Comparison of ENCODE assay signal across 8 cellular contexts in the genomic region with DNA sequence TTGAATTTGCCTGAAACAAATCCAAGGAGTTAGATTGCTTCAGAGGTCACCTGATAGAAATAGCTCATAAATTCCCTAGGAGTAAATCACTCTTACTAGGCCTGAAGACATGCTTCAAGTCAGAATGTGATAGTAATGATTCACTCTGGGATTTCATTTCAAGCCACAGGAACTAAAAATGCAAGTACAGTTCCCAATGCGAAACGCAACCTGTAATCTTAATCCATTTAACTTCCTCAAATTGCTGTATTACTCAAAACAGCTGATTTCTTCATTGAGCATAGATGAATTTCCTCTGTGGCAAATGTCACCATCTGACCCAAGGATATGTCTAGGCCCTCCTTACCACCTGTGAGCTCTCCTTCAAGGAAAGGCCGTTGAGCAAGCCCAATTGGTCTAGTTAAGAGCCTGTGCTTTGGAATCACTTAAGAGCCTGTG. TPM values are rescaled to one million over a fixed set of nuclear protein-coding genes. Genes with fewer than 3 reads are reported as not detected.
DNase-seq lines count a peak whose midpoint lies in the region; ATAC-seq and TF ChIP-seq lines count a peak whose summit lies in the region.

No MANE protein-coding gene starts in this region.

- DNase-seq in activated B cell treated with CpG ODN at 0.5 μM for 24 hours (no peak), left colon (no peak), NCI-H748 (lab: John Stamatoyannopoulos, UW; ENCODE audit: unreplicated experiment) (no peak)
- DNase-seq in activated naive CD4-positive, alpha-beta T cell treated with Interleukin-2 at 50 U/mL for 16 hours, result no peak

- H3K79me2 ChIP-seq in ACC112 (ENCODE audit: control insufficient read depth, insufficient read depth, low read length, unreplicated experiment), result no peaks in the 10 kb centered on the region

- H3K27ac Mint-ChIP-seq in activated B cell treated with CpG ODN at 0.5 μM for 24 hours, result no peak overlapping the region
- H3K27ac Mint-ChIP-seq in stimulated activated memory B cell treated with anti-CD40 and anti-IgM and Interleukin-4, amounts not matched to agents 10 μg/mL and 1 μg/mL and 100 μg/mL, for 72 hours, result no peak overlapping the region

- TF ChIP-seq CTCF in activated B cell treated with CpG ODN at 0.5 μM for 24 hours (IDR thresholded peaks at IDR 0.05), result no peak

- no peak overlapping the region for H3K4me3 ChIP-seq in ACC112 (ENCODE audit: low read depth, low read length)

- H2AFZ ChIP-seq in ACC112 (ENCODE audit: low read length, unreplicated experiment), result peak overlapping the region; percentile 20

- no peaks in the 10 kb centered on the region for H3K36me3 Mint-ChIP-seq in activated B cell treated with CpG ODN at 0.5 μM for 24 hours (ENCODE audit: low read depth)
- no peaks in the 10 kb centered on the region for H3K36me3 Mint-ChIP-seq in stimulated activated memory B cell treated with anti-CD40 and anti-IgM and Interleukin-4, amounts not matched to agents 10 μg/mL and 1 μg/mL and 100 μg/mL, for 72 hours

- H3K4me3 Mint-ChIP-seq in activated B cell treated with CpG ODN at 0.5 μM for 24 hours, result no peak overlapping the region
- no peak overlapping the region for H3K4me3 Mint-ChIP-seq in stimulated activated memory B cell treated with anti-CD40 and anti-IgM and Interleukin-4, amounts not matched to agents 10 μg/mL and 1 μg/mL and 100 μg/mL, for 72 hours

- H3K27me3 Mint-ChIP-seq in activated B cell treated with CpG ODN at 0.5 μM for 24 hours, result peaks cover 4% of the 10 kb centered on the region
- H3K27me3 Mint-ChIP-seq in stimulated activated memory B cell treated with anti-CD40 and anti-IgM and Interleukin-4, amounts not matched to agents 10 μg/mL and 1 μg/mL and 100 μg/mL, for 72 hours, result peaks cover 11% of the 10 kb centered on the region

- no peaks in the 10 kb centered on the region for H3K36me3 ChIP-seq in ACC112 (ENCODE audit: insufficient read depth, low read length)

- intact Hi-C loops in activated B cell treated with CpG ODN at 0.5 μM for 24 hours (cut with micrococcal nuclease) (loop anchor here (2.0 kb wide), 1 partner anchor 32 kb away; a partner anchor contains a TSS), left colon (cut with DNase I, micrococcal nuclease) (no loop called here)

- peak overlapping the region; percentile 70 for H3K27ac ChIP-seq in ACC112 (ENCODE audit: low read depth, low read length)

- H3K4me1 Mint-ChIP-seq in activated B cell treated with CpG ODN at 0.5 μM for 24 hours, result peaks cover 4% of the 10 kb centered on the region
- peaks cover 6% of the 10 kb centered on the region for H3K4me1 Mint-ChIP-seq in stimulated activated memory B cell treated with anti-CD40 and anti-IgM and Interleukin-4, amounts not matched to agents 10 μg/mL and 1 μg/mL and 100 μg/mL, for 72 hours

- CTCF ChIA-PET in activated B cell treated with CpG ODN at 0.5 μM for 24 hours (lab: Charles Lee), result interaction anchor here (0.6 to 0.8 kb wide), 2 partner anchors 20 to 40 kb away, joined by 3 read pairs; no protein-coding TSS in a partner anchor

- no peaks in the 10 kb centered on the region for H3K27me3 ChIP-seq in ACC112 (ENCODE audit: insufficient read depth, low read length)

- POLR2A ChIA-PET in activated B cell treated with CpG ODN at 0.5 μM for 24 hours (lab: Charles Lee), result no interaction called here

- H3K9me3 Mint-ChIP-seq in activated B cell treated with CpG ODN at 0.5 μM for 24 hours, result no peaks in the 10 kb centered on the region
- no peaks in the 10 kb centered on the region for H3K9me3 Mint-ChIP-seq in stimulated activated memory B cell treated with anti-CD40 and anti-IgM and Interleukin-4, amounts not matched to agents 10 μg/mL and 1 μg/mL and 100 μg/mL, for 72 hours

- H3K4me1 ChIP-seq in ACC112 (ENCODE audit: control insufficient read depth, insufficient read depth, low read length, unreplicated experiment), result peaks cover 15% of the 10 kb centered on the region

- peak; percentile 81 for ATAC-seq in GM19025 (IDR thresholded peaks at IDR 0.05; ENCODE audit: low read depth, unreplicated experiment)
- ATAC-seq in HG03159 (IDR thresholded peaks at IDR 0.05; ENCODE audit: unreplicated experiment), result peak; percentile 88
- peak; percentile 40 for ATAC-seq in activated B cell treated with CpG ODN at 0.5 μM for 24 hours (ENCODE audit: low read depth)
- peak; percentile 89 for ATAC-seq in stimulated activated memory B cell treated with anti-CD40 and anti-IgM and Interleukin-4, amounts not matched to agents 10 μg/mL and 1 μg/mL and 100 μg/mL, for 72 hours
- no peak for ATAC-seq in left colon

RNA-seq across cellular contexts. Expression of a gene that starts 32.1 kb away (rescaled TPM):
- total RNA-seq in activated B cell treated with CpG ODN at 0.5 μM for 24 hours (39.8 and 48.3 TPM in 2 replicates), left colon (100 to 1,000 TPM in 1 of 2 donors, 10 to 100 TPM in 1; 73.6 to 114 TPM)
